26 cellular contexts compared by ENCODE assay signal in the genomic region with DNA sequence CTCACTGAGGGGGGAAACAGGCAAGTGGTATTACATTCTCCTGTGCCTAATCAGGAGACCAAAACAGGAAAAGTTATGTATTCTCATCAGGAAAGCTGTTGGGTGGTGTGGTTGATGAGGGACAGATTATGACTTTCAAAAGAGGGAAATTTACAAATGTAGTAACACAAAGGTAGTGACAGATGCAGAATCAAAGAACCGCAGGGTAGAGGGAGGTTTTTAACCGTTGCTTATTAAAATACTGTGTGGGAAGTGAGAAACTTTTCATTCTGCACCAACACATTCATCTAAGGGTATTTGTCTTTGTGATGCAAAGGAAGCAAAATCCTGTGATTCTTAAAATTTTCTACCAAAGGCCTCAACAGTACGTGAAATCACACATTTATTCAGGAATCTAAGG.
"Had no signal": no experiment of that assay in that cellular context is flagged by ENCODE, and none has a peak within 500 bp of the region (broad histone marks: within the 10 kb centered on the region; RNA-seq: fewer than 3 reads in every experiment).

No MANE protein-coding gene starts in this region.

- H3K27ac Mint-ChIP-seq: activated naive CD4-positive, alpha-beta T cell treated with anti-CD3 and anti-CD28 coated beads for 36 hours; activated naive CD8-positive, alpha-beta T cell treated with anti-CD3 and anti-CD28 coated beads, Interleukin-2, amount 10 ng/mL, durations not matched to agents 7 days and 5 days; activated T-helper 2 cell treated with anti-CD3 and anti-CD28 coated beads, Interferon-gamma antibody, Interleukin-2, Interleukin-4, amounts not matched to agents 10 μg/mL and 5 μg/mL and 100 μg/mL, durations not matched to agents 14 hours and 24 hours and 36 hours; effector memory CD8-positive, alpha-beta T cell; mesothelial cell of epicardium; naive thymus-derived CD8-positive, alpha-beta T cell had no signal

- H3K36me3 Mint-ChIP-seq: activated naive CD8-positive, alpha-beta T cell treated with anti-CD3 and anti-CD28 coated beads, Interleukin-2, amount 10 ng/mL, durations not matched to agents 7 days and 5 days; mesothelial cell of epicardium had no signal

- H3K27me3 ChIP-seq: colonic mucosa, dorsolateral prefrontal cortex, esophagus muscularis mucosa, right atrium auricular region, spleen, upper lobe of left lung had no signal

- H3K27ac ChIP-seq: colonic mucosa, dorsolateral prefrontal cortex, esophagus muscularis mucosa, prostate gland, right atrium auricular region, spleen, upper lobe of left lung had no signal

- FAIRE-seq: bronchial epithelial cell, frontal cortex, islet of Langerhans had no signal

- ATAC-seq: activated T-cell treated with anti-CD3 and anti-CD28 coated beads, Interleukin-2, amount 50 U/mL, for 4 hours; effector memory CD8-positive, alpha-beta T cell; left ventricle myocardium superior; naive thymus-derived CD8-positive, alpha-beta T cell had no signal

- H3K9me3 Mint-ChIP-seq: activated naive CD4-positive, alpha-beta T cell treated with anti-CD3 and anti-CD28 coated beads for 36 hours; activated naive CD8-positive, alpha-beta T cell treated with anti-CD3 and anti-CD28 coated beads, Interleukin-2, amount 10 ng/mL, durations not matched to agents 7 days and 5 days; activated T-cell treated with anti-CD3 and anti-CD28 coated beads, Interleukin-2, amount 50 U/mL, for 4 hours; activated T-helper 2 cell treated with anti-CD3 and anti-CD28 coated beads, Interferon-gamma antibody, Interleukin-2, Interleukin-4, amounts not matched to agents 10 μg/mL and 5 μg/mL and 100 μg/mL, durations not matched to agents 14 hours and 24 hours and 36 hours had no signal

- H3K36me3 ChIP-seq: colonic mucosa, esophagus muscularis mucosa, prostate gland, right atrium auricular region, spleen, upper lobe of left lung had no signal

- H3K4me1 Mint-ChIP-seq: mesothelial cell of epicardium had no signal

- H3K4me3 ChIP-seq: colonic mucosa, dorsolateral prefrontal cortex, esophagus muscularis mucosa, prostate gland, right atrium auricular region, spleen, upper lobe of left lung had no signal

- H3K4me1 ChIP-seq: colonic mucosa, esophagus muscularis mucosa, prostate gland, right atrium auricular region, spleen, upper lobe of left lung had no signal

- H3K27me3 Mint-ChIP-seq: effector memory CD8-positive, alpha-beta T cell had no signal

- DNase-seq: activated CD4-positive, alpha-beta T cell treated with anti-CD3 and anti-CD28 coated beads for 1 hour; activated CD4-positive, alpha-beta T cell treated with anti-CD3 and anti-CD28 coated beads, Interleukin-2, amount 50 U/mL, for 1 hour; activated CD8-positive, alpha-beta memory T cell treated with anti-CD3 and anti-CD28 coated beads for 24 hours; activated CD8-positive, alpha-beta memory T cell treated with anti-CD3 and anti-CD28 coated beads, Interleukin-2, amount 50 U/mL, for 4 hours; activated naive CD4-positive, alpha-beta T cell treated with anti-CD3 and anti-CD28 coated beads for 36 hours; activated naive CD8-positive, alpha-beta T cell treated with anti-CD3 and anti-CD28 coated beads, Interleukin-2, amount 10 ng/mL, durations not matched to agents 7 days and 5 days; activated T-cell treated with anti-CD3 and anti-CD28 coated beads, Interleukin-2, amount 50 U/mL, for 4 hours; colonic mucosa; dorsolateral prefrontal cortex; effector memory CD8-positive, alpha-beta T cell; hypothalamus; left ventricle myocardium superior; mammary epithelial cell; naive thymus-derived CD8-positive, alpha-beta T cell; spleen; stimulated activated CD4-positive, alpha-beta T cell treated with anti-CD3 and anti-CD28 coated beads, Interleukin-4, amount 100 ng/mL, for 1 hour; stimulated activated naive CD4-positive, alpha-beta T cell treated with Interleukin-2 at 50 U/mL for 16 hours; upper lobe of left lung had no signal

- H3K9me3 ChIP-seq: colonic mucosa, esophagus muscularis mucosa, prostate gland, upper lobe of left lung had no signal

- H3K4me3 Mint-ChIP-seq: activated naive CD4-positive, alpha-beta T cell treated with anti-CD3 and anti-CD28 coated beads for 36 hours; activated naive CD8-positive, alpha-beta T cell treated with anti-CD3 and anti-CD28 coated beads, Interleukin-2, amount 10 ng/mL, durations not matched to agents 7 days and 5 days; activated T-cell treated with anti-CD3 and anti-CD28 coated beads, Interleukin-2, amount 50 U/mL, for 4 hours; effector memory CD8-positive, alpha-beta T cell; mesothelial cell of epicardium; naive thymus-derived CD8-positive, alpha-beta T cell had no signal
